32 cellular contexts compared by ENCODE assay signal in genomic region chr4:152299553-152299952, GRCh38.
"Had no signal": no experiment of that assay in that cellular context is flagged by ENCODE, and none has a peak within 500 bp of the region (broad histone marks: within the 10 kb centered on the region; RNA-seq: fewer than 3 reads in every experiment).

No MANE protein-coding gene starts in this region.

- H3K27me3 ChIP-seq: SJCRH30 had no signal

- H3K4me3 Mint-ChIP-seq: T-cell had no signal

- DNase-seq: Karpas-422, NCI-H1048, NCI-H1092 treated with DMSO at 0.1 percent for 48 hours, NCI-H1105 treated with DMSO at 0.1 percent for 48 hours, NCI-H1417, NCI-H1436, NCI-H146, NCI-H1694, NCI-H187, NCI-H1930, NCI-H2029 treated with DMSO at 0.1 percent for 48 hours, NCI-H2081 treated with DMSO at 0.1 percent for 48 hours, NCI-H2107, NCI-H2171, NCI-H226, NCI-H446 treated with DMSO at 0.1 percent for 48 hours, NCI-H510A, NCI-H524, NCI-H526, NCI-H69, NCI-H748 treated with DMSO at 0.1 percent for 48 hours, NCI-H82, PC-9, SHP77, SIG-M5, SJCRH30, T-cell had no signal

- H3K36me3 Mint-ChIP-seq: T-cell had no signal

- H3K9me3 Mint-ChIP-seq: T-cell had no signal

- H3K4me2 ChIP-seq: PC-9 had no signal

- H3K4me1 ChIP-seq: SJCRH30 had no signal

- H3K27ac ChIP-seq: PC-9, RWPE1, SJCRH30, SK-N-MC had no signal

- H3K9me3 ChIP-seq: SJCRH30 had no signal

- H3K27ac Mint-ChIP-seq: T-cell had no signal

- H3K27me3 Mint-ChIP-seq: T-cell had no signal

- ATAC-seq: Panc1, Right ventricle myocardium inferior, SK-N-SH treated with all-trans-retinoic acid at 6 μM for 48 hours, T-cell had no signal

- H3K36me3 ChIP-seq: SJCRH30 had no signal

- H3K4me3 ChIP-seq: PC-9, SJCRH30, SK-N-MC had no signal

- H2AFZ ChIP-seq: PC-9 had no signal
